ENCODE assay signal across 1 cellular context in the genomic region with DNA sequence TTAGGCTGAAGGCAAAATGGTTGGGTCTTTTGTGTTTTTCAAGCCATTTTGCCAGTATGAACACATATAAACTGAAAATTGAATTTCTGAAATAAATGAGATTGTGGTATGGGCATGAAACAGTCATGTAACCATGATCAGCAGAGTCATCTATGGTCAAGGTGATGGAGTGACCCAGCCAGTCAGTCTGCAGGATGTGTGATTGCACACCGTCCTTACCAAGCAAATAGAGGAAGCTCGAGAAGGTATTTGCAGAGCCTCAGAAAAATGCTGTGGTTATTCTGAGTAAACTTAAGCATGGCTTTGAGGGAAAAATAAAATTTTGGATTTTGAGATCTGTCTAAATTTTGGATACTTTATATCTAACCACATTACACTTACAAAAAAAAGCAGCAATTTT.
TF ChIP-seq lines count a peak whose summit lies in the region.

No MANE protein-coding gene starts in this region.

TF ChIP-seq in HepG2, 621 proteins besides CTCF, POLR2A, EP300 and RAD21 (continued from another document):
- TF ChIP-seq, protein P1, sequence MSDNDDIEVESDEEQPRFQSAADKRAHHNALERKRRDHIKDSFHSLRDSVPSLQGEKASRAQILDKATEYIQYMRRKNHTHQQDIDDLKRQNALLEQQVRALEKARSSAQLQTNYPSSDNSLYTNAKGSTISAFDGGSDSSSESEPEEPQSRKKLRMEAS (IDR thresholded peaks at IDR 0.05), result no peak
TF ChIP-seq in HepG2: peak in this region for 3.
